ENCODE assay signal across 16 cellular contexts in genomic region chr5:100970646-100971045, GRCh38.
DNase-seq lines count a peak whose midpoint lies in the region; ATAC-seq and TF ChIP-seq lines count a peak whose summit lies in the region.
"Had no signal": no experiment of that assay in that cellular context is flagged by ENCODE, and none has a peak within 500 bp of the region (broad histone marks: within the 10 kb centered on the region; RNA-seq: fewer than 3 reads in every experiment).

No MANE protein-coding gene starts in this region.

- H3K4me3 ChIP-seq in GM23338: no peak overlapping the region
- H3K4me3 ChIP-seq in SJCRH30: no peak overlapping the region
- no peak overlapping the region for H3K4me3 ChIP-seq in neural progenitor cell
- H3K4me3 ChIP-seq: BLaER1 treated with 17β-estradiol and CSF1 and Interleukin-3, amounts not matched to agents 10 nM and 100 nM had no signal

- DNase-seq in GM23338 (ENCODE audit: low spot score) (no peak), SJCRH30 (peak; percentile 3 to 57), endothelial cell (ENCODE audit: low spot score) (peak; percentile 9), neural progenitor cell (ENCODE audit: low spot score) (peak; percentile 33), germinal center (ENCODE audit: low spot score) (no peak), kidney tubule cell (ENCODE audit: low spot score) (no peak), head of caudate nucleus (no peak), omental fat pad (ENCODE audit: low spot score) (no peak)
- DNase-seq: 8988T; ACHN; CD4-positive, CD25-positive, alpha-beta regulatory T cell; DMS53; GF-D8; H9 had no signal

- ATAC-seq in GM23338 (no peak), omental fat pad (ENCODE audit: low FRiP score) (no peak)
- ATAC-seq: HepG2 had no signal

- peak overlapping the region; percentile 76 for H2AFZ ChIP-seq in GM23338
- H2AFZ ChIP-seq in neural progenitor cell (replicated peaks): peak overlapping the region; percentile 81

- no peak overlapping the region for H3K9ac ChIP-seq in neural progenitor cell
- H3K9ac ChIP-seq: BLaER1 treated with 17β-estradiol and CSF1 and Interleukin-3, amounts not matched to agents 10 nM and 100 nM had no signal

- H3K4me1 Mint-ChIP-seq in GM23338 (no peaks in the 10 kb centered on the region), endothelial cell (ENCODE audit: unreplicated experiment) (peaks cover 24% of the 10 kb centered on the region), neural progenitor cell (no peaks in the 10 kb centered on the region)
- H3K4me1 Mint-ChIP-seq: CD4-positive, CD25-positive, alpha-beta regulatory T cell; H9 had no signal

- H3K9me3 Mint-ChIP-seq in GM23338: no peaks in the 10 kb centered on the region
- no peaks in the 10 kb centered on the region for H3K9me3 Mint-ChIP-seq in endothelial cell (ENCODE audit: unreplicated experiment)
- H3K9me3 Mint-ChIP-seq in neural progenitor cell: peaks cover 3% of the 10 kb centered on the region
- H3K9me3 Mint-ChIP-seq: H9 had no signal

- H3K4me1 ChIP-seq in GM23338 (ENCODE audit: insufficient read depth) (no peaks in the 10 kb centered on the region), SJCRH30 (peaks cover 4% of the 10 kb centered on the region; the same call in 1 of the 2 replicates), neural progenitor cell (no peaks in the 10 kb centered on the region)
- H3K4me1 ChIP-seq: BLaER1 treated with 17β-estradiol and CSF1 and Interleukin-3, amounts not matched to agents 10 nM and 100 nM had no signal

- intact Hi-C loops in head of caudate nucleus (cut with DNase I): no loop called here

- H4K20me1 ChIP-seq in GM23338 (replicated peaks; ENCODE audit: insufficient read depth) (no peaks in the 10 kb centered on the region), neural progenitor cell (ENCODE audit: low read depth) (no peaks in the 10 kb centered on the region)
- H4K20me1 ChIP-seq: BLaER1 treated with 17β-estradiol and CSF1 and Interleukin-3, amounts not matched to agents 10 nM and 100 nM had no signal

- no peak for TF ChIP-seq CTCF in GM23338 (conservative IDR thresholded peaks at IDR 0.05; ENCODE audit: low read depth in 2 of 2)
- no peak for TF ChIP-seq CTCF in endothelial cell (IDR thresholded peaks at IDR 0.05; ENCODE audit: unreplicated experiment)
- TF ChIP-seq CTCF in neural progenitor cell (IDR thresholded peaks at IDR 0.05): no peak
- no peak for TF ChIP-seq CTCF in omental fat pad (IDR thresholded peaks at IDR 0.05)

- H3K27me3 Mint-ChIP-seq in GM23338 (ENCODE audit: insufficient read depth, low read depth, poor library complexity) (no peaks in the 10 kb centered on the region), endothelial cell (ENCODE audit: unreplicated experiment) (no peaks in the 10 kb centered on the region), neural progenitor cell (ENCODE audit: insufficient read depth, low read depth) (no peaks in the 10 kb centered on the region)

- H3K27me3 ChIP-seq in GM23338 (ENCODE audit: insufficient read depth): no peaks in the 10 kb centered on the region
- H3K27me3 ChIP-seq in SJCRH30: no peaks in the 10 kb centered on the region
- H3K27me3 ChIP-seq in neural progenitor cell: no peaks in the 10 kb centered on the region
- H3K27me3 ChIP-seq: BLaER1 treated with 17β-estradiol and CSF1 and Interleukin-3, amounts not matched to agents 10 nM and 100 nM had no signal

- no peaks in the 10 kb centered on the region for H3K36me3 ChIP-seq in GM23338 (ENCODE audit: insufficient read depth)
- no peaks in the 10 kb centered on the region for H3K36me3 ChIP-seq in SJCRH30
- no peaks in the 10 kb centered on the region for H3K36me3 ChIP-seq in neural progenitor cell
- H3K36me3 ChIP-seq: BLaER1 treated with 17β-estradiol and CSF1 and Interleukin-3, amounts not matched to agents 10 nM and 100 nM had no signal

- H3K27ac Mint-ChIP-seq in GM23338 (no peak overlapping the region), endothelial cell (ENCODE audit: unreplicated experiment) (peak overlapping the region; percentile 77), neural progenitor cell (peak overlapping the region; percentile 59)
- H3K27ac Mint-ChIP-seq: CD4-positive, CD25-positive, alpha-beta regulatory T cell had no signal

- no peaks in the 10 kb centered on the region for H3F3A ChIP-seq in GM23338 (replicated peaks; ENCODE audit: low read depth)
- no peaks in the 10 kb centered on the region for H3F3A ChIP-seq in neural progenitor cell (ENCODE audit: low read depth)

- H3K79me2 ChIP-seq in GM23338 (replicated peaks; ENCODE audit: insufficient read depth) (no peaks in the 10 kb centered on the region), neural progenitor cell (ENCODE audit: low read depth) (no peaks in the 10 kb centered on the region)

- H3K27ac ChIP-seq in GM23338 (ENCODE audit: low read depth) (no peak overlapping the region), SJCRH30 (no peak overlapping the region), neural progenitor cell (no peak overlapping the region)
- H3K27ac ChIP-seq: BLaER1 treated with 17β-estradiol and CSF1 and Interleukin-3, amounts not matched to agents 10 nM and 100 nM had no signal

- H3K9me2 ChIP-seq in GM23338 (ENCODE audit: insufficient read depth): no peaks in the 10 kb centered on the region

- H3K4me3 Mint-ChIP-seq in GM23338 (no peak overlapping the region), endothelial cell (ENCODE audit: unreplicated experiment) (no peak overlapping the region), neural progenitor cell (no peak overlapping the region)
- H3K4me3 Mint-ChIP-seq: CD4-positive, CD25-positive, alpha-beta regulatory T cell; H9 had no signal

- H3K36me3 Mint-ChIP-seq in GM23338 (ENCODE audit: low read depth): no peaks in the 10 kb centered on the region
- H3K36me3 Mint-ChIP-seq in endothelial cell (ENCODE audit: low read depth, unreplicated experiment): no peaks in the 10 kb centered on the region
- H3K36me3 Mint-ChIP-seq in neural progenitor cell: no peaks in the 10 kb centered on the region
- H3K36me3 Mint-ChIP-seq: CD4-positive, CD25-positive, alpha-beta regulatory T cell had no signal

- no peaks in the 10 kb centered on the region for H3K9me3 ChIP-seq in SJCRH30 (replicated peaks)
- H3K9me3 ChIP-seq in neural progenitor cell (ENCODE audit: low read depth): no peaks in the 10 kb centered on the region
- H3K9me3 ChIP-seq: BLaER1 treated with 17β-estradiol and CSF1 and Interleukin-3, amounts not matched to agents 10 nM and 100 nM had no signal

- H3K4me2 ChIP-seq in GM23338 (no peak overlapping the region), neural progenitor cell (no peak overlapping the region)
- H3K4me2 ChIP-seq: BLaER1 treated with 17β-estradiol and CSF1 and Interleukin-3, amounts not matched to agents 10 nM and 100 nM had no signal

TF ChIP-seq in GM23338, 12 proteins besides CTCF, POLR2A, EP300 and RAD21:
- no peak for TF ChIP-seq STAT1 (IDR thresholded peaks at IDR 0.05; ENCODE audit: unreplicated experiment)

Comparison
In these comparisons a context has a peak if more than half of its experiments do, and no peak if none do; other contexts are left out.
1. DNase-seq: peak in SJCRH30 (2 of 2), endothelial cell (single experiment) and neural progenitor cell (single experiment); none in GM23338 (single experiment), germinal center (single experiment), kidney tubule cell (single experiment), head of caudate nucleus (0 of 42) and omental fat pad (single experiment).